Comparison of ENCODE assay signal across 19 cellular contexts in genomic region chr2:205959528-205959927, GRCh38.
"Had no signal": no experiment of that assay in that cellular context is flagged by ENCODE, and none has a peak within 500 bp of the region (broad histone marks: within the 10 kb centered on the region; RNA-seq: fewer than 3 reads in every experiment).

No MANE protein-coding gene starts in this region.

- H3K27ac ChIP-seq: colonic mucosa, heart left ventricle, sigmoid colon, stomach, thoracic aorta, transverse colon, uterus had no signal

- H3K9me3 ChIP-seq: colonic mucosa, heart left ventricle, mucosa of descending colon, sigmoid colon, stomach, thoracic aorta, transverse colon, uterus had no signal

- FAIRE-seq: endothelial cell of umbilical vein, frontal cortex, small intestine had no signal

- H3K4me3 ChIP-seq: colonic mucosa, heart left ventricle, mucosa of descending colon, sigmoid colon, stomach, thoracic aorta, transverse colon, uterus had no signal

- H3K36me3 ChIP-seq: colonic mucosa, heart left ventricle, sigmoid colon, stomach, thoracic aorta, transverse colon, uterus had no signal

- H3K4me1 ChIP-seq: colonic mucosa, heart left ventricle, sigmoid colon, uterus had no signal

- H3K27me3 ChIP-seq: colonic mucosa, heart left ventricle, sigmoid colon, stomach, transverse colon, uterus had no signal

- DNase-seq: colonic mucosa; effector CD4-positive, alpha-beta T cell; endodermal cell; heart left ventricle; hippocampal formation; mammary epithelial cell; mucosa of descending colon; naive thymus-derived CD8-positive, alpha-beta T cell; sigmoid colon; small intestine; stimulated activated CD4-positive, alpha-beta T cell treated with anti-CD3 and anti-CD28 coated beads, Interleukin-12 subunit alpha, Interleukin-12 subunit beta, amount 100 ng/mL, for 4 hours; stimulated activated naive CD4-positive, alpha-beta T cell; stomach; substantia nigra; transverse colon; uterus had no signal
